ENCODE assay signal across 15 cellular contexts in genomic region chr13:50156140-50156539, GRCh38.
DNase-seq lines count a peak whose midpoint lies in the region; ATAC-seq and TF ChIP-seq lines count a peak whose summit lies in the region.
"Had no signal": no experiment of that assay in that cellular context is flagged by ENCODE, and none has a peak within 500 bp of the region (broad histone marks: within the 10 kb centered on the region; RNA-seq: fewer than 3 reads in every experiment).

No MANE protein-coding gene starts in this region.

- BruUV-seq in PC-9 (replicated peaks; lab: Mats Ljungman, UMichigan) = no TSS peak

- CTCF ChIA-PET in PC-9 (lab: Charles Lee) = no interaction called here

- H3K4me1 Mint-ChIP-seq in activated T-cell treated with anti-CD3 and anti-CD28 coated beads, Interleukin-2, amount 50 U/mL, for 72 hours (ENCODE audit: low read depth) = peaks cover 26% of the 10 kb centered on the region

- DNase-seq in GM23248 (peak; percentile 82), RWPE2 (ENCODE audit: low spot score) (no peak), fibroblast of pulmonary artery (ENCODE audit: low read depth) (peak; percentile 60), stromal cell of bone marrow (ENCODE audit: low read depth) (peak; percentile 57), HuH-7 (ENCODE audit: low spot score) (no peak), PC-9 (no peak)
- DNase-seq in activated T-cell treated with anti-CD3 and anti-CD28 coated beads, Interleukin-2, amount 50 U/mL, for 72 hours = no peak
- DNase-seq: activated CD8-positive, alpha-beta memory T cell treated with anti-CD3 and anti-CD28 coated beads, Interleukin-2, amount 50 U/mL, for 4 hours; activated naive CD4-positive, alpha-beta T cell; CD8-positive, alpha-beta T cell; head of caudate nucleus; left cardiac atrium; SIG-M5; substantia nigra had no signal

- intact Hi-C loops in PC-9 (cut with micrococcal nuclease; ENCODE audit: unreplicated experiment) = no loop called here

- no peaks in the 10 kb centered on the region for H3K9me3 Mint-ChIP-seq in activated T-cell treated with anti-CD3 and anti-CD28 coated beads, Interleukin-2, amount 50 U/mL, for 72 hours
- H3K9me3 Mint-ChIP-seq: CD8-positive, alpha-beta T cell; central memory CD8-positive, alpha-beta T cell had no signal

- H3K9ac ChIP-seq in GM23248 = no peak overlapping the region

- ATAC-seq in RWPE2 (ENCODE audit: low read depth) = peak; percentile 58; the same call in 1 of the 3 replicates
- no peak for ATAC-seq in activated T-cell treated with anti-CD3 and anti-CD28 coated beads, Interleukin-2, amount 50 U/mL, for 72 hours (replicated peaks in 1 of 2)
- ATAC-seq: CD8-positive, alpha-beta T cell had no signal

- peak overlapping the region; percentile 16 for H3K4me2 ChIP-seq in GM23248 (ENCODE audit: unreplicated experiment)
- H3K4me2 ChIP-seq in PC-9 = no peak overlapping the region

- peaks cover 9% of the 10 kb centered on the region for H3F3A ChIP-seq in GM23248 (ENCODE audit: insufficient read depth)
- H3F3A ChIP-seq in PC-9 (ENCODE audit: insufficient read depth, low read depth) = 0 out of 2 replicates have a peak, but pooled peaks cover 6% of the 10 kb centered on the region

- H3K4me1 ChIP-seq in GM23248 (ENCODE audit: insufficient read depth) = peaks cover 31% of the 10 kb centered on the region
- H3K4me1 ChIP-seq in RWPE2 (ENCODE audit: insufficient read depth, poor library complexity, severe bottlenecking) = peaks cover 4% of the 10 kb centered on the region
- peaks cover 8% of the 10 kb centered on the region for H3K4me1 ChIP-seq in PC-9 (replicated peaks; ENCODE audit: insufficient read depth)

- H3K27me3 ChIP-seq in GM23248 (replicated peaks; ENCODE audit: insufficient read depth) (no peaks in the 10 kb centered on the region), RWPE2 (ENCODE audit: insufficient read depth, poor library complexity, severe bottlenecking) (no peaks in the 10 kb centered on the region), PC-9 (ENCODE audit: insufficient read depth, low read depth) (no peaks in the 10 kb centered on the region)

- H3K79me2 ChIP-seq in GM23248 (ENCODE audit: insufficient read depth) (no peaks in the 10 kb centered on the region), PC-9 (ENCODE audit: low read depth) (no peaks in the 10 kb centered on the region)

- H3K9me3 ChIP-seq in GM23248 (ENCODE audit: low read depth) (no peaks in the 10 kb centered on the region), RWPE2 (ENCODE audit: severe bottlenecking) (no peaks in the 10 kb centered on the region), PC-9 (ENCODE audit: insufficient read depth, low read depth) (no peaks in the 10 kb centered on the region)

- no peak overlapping the region for H3K4me3 ChIP-seq in GM23248
- H3K4me3 ChIP-seq in RWPE2 (ENCODE audit: severe bottlenecking) = no peak overlapping the region
- H3K4me3 ChIP-seq in fibroblast of pulmonary artery (replicated peaks; ENCODE audit: low read depth, low read length) = no peak overlapping the region
- H3K4me3 ChIP-seq in PC-9 = no peak overlapping the region

- in situ Hi-C loops in GM23248 (cut with MboI) = no loop called here

- H3K36me3 Mint-ChIP-seq in activated T-cell treated with anti-CD3 and anti-CD28 coated beads, Interleukin-2, amount 50 U/mL, for 72 hours (ENCODE audit: insufficient read depth in 2 of 2) = no peaks in the 10 kb centered on the region
- H3K36me3 Mint-ChIP-seq: CD8-positive, alpha-beta T cell had no signal

- H2AFZ ChIP-seq in GM23248 (no peak overlapping the region), PC-9 (no peak overlapping the region)

- peaks cover 65% of the 10 kb centered on the region for H3K27me3 Mint-ChIP-seq in activated T-cell treated with anti-CD3 and anti-CD28 coated beads, Interleukin-2, amount 50 U/mL, for 72 hours (ENCODE audit: low read depth)
- H3K27me3 Mint-ChIP-seq: central memory CD8-positive, alpha-beta T cell had no signal

- POLR2A ChIA-PET in PC-9 (lab: Charles Lee; ENCODE audit: unreplicated experiment) = no interaction called here

- H3K4me3 Mint-ChIP-seq in activated T-cell treated with anti-CD3 and anti-CD28 coated beads, Interleukin-2, amount 50 U/mL, for 72 hours = no peak overlapping the region
- H3K4me3 Mint-ChIP-seq: CD8-positive, alpha-beta T cell; central memory CD8-positive, alpha-beta T cell had no signal

- H3K27ac Mint-ChIP-seq in activated T-cell treated with anti-CD3 and anti-CD28 coated beads, Interleukin-2, amount 50 U/mL, for 72 hours = no peak overlapping the region
- H3K27ac Mint-ChIP-seq: CD8-positive, alpha-beta T cell had no signal

- peak overlapping the region; percentile 30; the same call in 1 of the 2 replicates for H3K27ac ChIP-seq in GM23248
- no peak overlapping the region for H3K27ac ChIP-seq in RWPE2 (ENCODE audit: poor library complexity, severe bottlenecking)
- H3K27ac ChIP-seq in PC-9 = no peak overlapping the region

- 82 to 100% methylated on average over 1 of the region's 1 CpG for WGBS in GM23248 (ENCODE audit: low coverage in 1 of 2, low lambda C conversion rate in 2 of 2, missing lambda C conversion rate in 2 of 2), 2 experiments

- TF ChIP-seq CTCF in RWPE2 (IDR thresholded peaks at IDR 0.05; ENCODE audit: poor library complexity, severe bottlenecking) (no peak), fibroblast of pulmonary artery (IDR thresholded peaks at IDR 0.05; ENCODE audit: low read length, missing control alignments) (no peak), PC-9 (conservative IDR thresholded peaks at IDR 0.05) (no peak)

- H3K9me2 ChIP-seq in GM23248 (ENCODE audit: insufficient read depth) (peaks cover 6% of the 10 kb centered on the region; the same call in 1 of the 2 replicates), PC-9 (ENCODE audit: insufficient read depth) (no peaks in the 10 kb centered on the region)

- H4K20me1 ChIP-seq in GM23248 (ENCODE audit: insufficient read depth) (no peaks in the 10 kb centered on the region), PC-9 (ENCODE audit: insufficient read depth) (no peaks in the 10 kb centered on the region)

- no peaks in the 10 kb centered on the region for H3K36me3 ChIP-seq in GM23248 (ENCODE audit: low read depth)
- H3K36me3 ChIP-seq in RWPE2 (ENCODE audit: low read depth) = no peaks in the 10 kb centered on the region
- no peaks in the 10 kb centered on the region for H3K36me3 ChIP-seq in PC-9 (ENCODE audit: low read depth)

Comparison
In these comparisons a context has a peak if more than half of its experiments do, and no peak if none do; other contexts are left out.
1. DNase-seq: peak in GM23248 (single experiment), fibroblast of pulmonary artery (single experiment) and stromal cell of bone marrow (single experiment); none in RWPE2 (single experiment), HuH-7 (single experiment), PC-9 (0 of 2) and activated T-cell treated with anti-CD3 and anti-CD28 coated beads, Interleukin-2, amount 50 U/mL, for 72 hours (0 of 2).